Comparison of ENCODE assay signal across 1 cellular context in the genomic region with DNA sequence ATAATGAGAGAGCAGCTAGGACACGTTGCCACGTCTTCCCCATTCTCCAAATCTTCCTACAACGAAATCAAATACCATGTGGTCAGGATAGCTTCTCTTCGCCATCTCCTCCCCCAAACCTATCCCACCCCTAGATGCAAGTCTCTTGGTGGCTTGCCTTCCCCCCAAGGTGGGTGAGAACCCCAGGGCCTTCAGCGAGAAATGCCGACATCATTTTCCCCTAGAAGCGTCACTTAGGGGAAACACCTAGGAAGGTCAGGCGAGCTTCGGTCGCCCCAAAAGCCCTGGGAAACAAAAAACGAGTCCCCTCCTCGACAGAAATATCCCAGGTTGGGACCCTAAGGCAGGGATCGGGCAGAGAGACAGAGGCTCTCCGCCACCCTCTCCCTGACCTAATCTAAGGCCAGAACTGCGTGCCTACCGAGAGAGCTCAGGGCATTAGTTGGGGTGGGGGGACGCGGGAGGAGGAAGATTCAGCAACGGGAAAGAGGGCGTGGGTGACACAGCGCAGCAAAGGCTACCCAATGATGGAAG.
TF ChIP-seq lines count a peak whose summit lies in the region.

No MANE protein-coding gene starts in this region.

TF ChIP-seq in HepG2, 621 proteins besides CTCF, POLR2A, EP300 and RAD21 (continued from another document):
- TF ChIP-seq MTERF4 (CRISPR knock-in tag; IDR thresholded peaks at IDR 0.05) (peak; percentile 22; the same call in 1 of the 2 replicates), NFE2 (CRISPR knock-in tag; IDR thresholded peaks at IDR 0.05) (no peak), NR1H2 (CRISPR knock-in tag; IDR thresholded peaks at IDR 0.05; ENCODE audit: borderline replicate concordance, low read depth) (no peak), AGO2 (optimal IDR thresholded peaks at IDR 0.05; ENCODE audit: low read depth, low read length) (no peak), TEAD2 (CRISPR knock-in tag; IDR thresholded peaks at IDR 0.05) (no peak), ONECUT2 (CRISPR knock-in tag; IDR thresholded peaks at IDR 0.05) (no peak), ZFP36 (IDR thresholded peaks at IDR 0.05; ENCODE audit: borderline replicate concordance, low read depth, low read length, partially characterized antibody) (no peak), ZNF83 (CRISPR knock-in tag; IDR thresholded peaks at IDR 0.05; ENCODE audit: borderline replicate concordance) (no peak), SRY (CRISPR knock-in tag; IDR thresholded peaks at IDR 0.05) (0 out of 2 replicates have a peak, but pooled peaks have one; percentile 5), ZNF782 (CRISPR knock-in tag; IDR thresholded peaks at IDR 0.05; ENCODE audit: borderline replicate concordance) (0 out of 2 replicates have a peak, but pooled peaks have one; percentile 49), ZNF790 (CRISPR knock-in tag; IDR thresholded peaks at IDR 0.05; ENCODE audit: borderline replicate concordance) (no peak), CERS6 (CRISPR knock-in tag; IDR thresholded peaks at IDR 0.05) (no peak), CCDC6 (CRISPR knock-in tag; IDR thresholded peaks at IDR 0.05) (peak; percentile 16; the same call in 1 of the 2 replicates), NRL (CRISPR knock-in tag; IDR thresholded peaks at IDR 0.05; ENCODE audit: borderline replicate concordance) (no peak), STAG1 (CRISPR knock-in tag; IDR thresholded peaks at IDR 0.05) (no peak), ZNF292 (CRISPR knock-in tag; IDR thresholded peaks at IDR 0.05; ENCODE audit: borderline replicate concordance, low read depth) (no peak), ZSCAN25 (CRISPR knock-in tag; IDR thresholded peaks at IDR 0.05) (0 out of 2 replicates have a peak, but pooled peaks have one; percentile 22), ARNTL (CRISPR knock-in tag; IDR thresholded peaks at IDR 0.05) (no peak), ZNF234 (CRISPR knock-in tag; conservative IDR thresholded peaks at IDR 0.05) (no peak), EHMT2 (IDR thresholded peaks at IDR 0.05; ENCODE audit: borderline replicate concordance, low read depth, low read length) (no peak), HMGXB3 (CRISPR knock-in tag; IDR thresholded peaks at IDR 0.05; ENCODE audit: borderline replicate concordance) (no peak), MAZ (IDR thresholded peaks at IDR 0.05; ENCODE audit: borderline replicate concordance, low read depth, low read length) (no peak), MAZ (CRISPR knock-in tag; IDR thresholded peaks at IDR 0.05; ENCODE audit: low read depth) (no peak), ZNF564 (CRISPR knock-in tag; IDR thresholded peaks at IDR 0.05) (no peak), ZNF775 (CRISPR knock-in tag; IDR thresholded peaks at IDR 0.05; ENCODE audit: borderline replicate concordance) (0 out of 2 replicates have a peak, but pooled peaks have one; percentile 4), MTF2 (CRISPR knock-in tag; IDR thresholded peaks at IDR 0.05; ENCODE audit: borderline replicate concordance) (0 out of 2 replicates have a peak, but pooled peaks have one; percentile 34)
